In genomic region chr15:31327674-31328424, GRCh38 we compare ENCODE assay signal across 8 cellular contexts. TPM values are rescaled to one million over a fixed set of nuclear protein-coding genes. Genes with fewer than 3 reads are reported as not detected.
DNase-seq lines count a peak whose midpoint lies in the region; ATAC-seq and TF ChIP-seq lines count a peak whose summit lies in the region.

No MANE protein-coding gene starts in this region.

- WGBS in heart left ventricle, 4 donors = 0 to 1% (median 0%) methylated on average over 20 to 106 of the region's 107 CpGs
- WGBS in prostate gland = under 1% methylated on average over 59 of the region's 107 CpGs

- H3K4me3 ChIP-seq in RWPE2 (ENCODE audit: severe bottlenecking) (peak overlapping the region; percentile 62), heart left ventricle (peak overlapping the region; percentile 64 to 96 (median 83)), prostate gland (peak overlapping the region; percentile 90 to 96), vagina (peak overlapping the region; percentile 56 to 77)

- H3K36me3 ChIP-seq in RWPE2 (ENCODE audit: low read depth) (0 out of 2 replicates have a peak, but pooled peaks cover 5% of the 10 kb centered on the region), heart left ventricle (peaks cover 0 to 7% (median 0%) of the 10 kb centered on the region in 9 donors), prostate gland (no peaks in the 10 kb centered on the region), vagina (no peaks in the 10 kb centered on the region)

- no peaks in the 10 kb centered on the region for H3K9me3 Mint-ChIP-seq in activated naive CD4-positive, alpha-beta T cell treated with anti-CD3 and anti-CD28 coated beads, Interleukin-2, amount 50 U/mL, for 72 hours

- intact Hi-C loops in heart left ventricle (cut with DNase I) (loop anchor here in 9 of 10 donors (1.0 to 10.0 kb wide), 18 partner anchors 25 to 333 kb away; partner anchors contain the start of gene MTMR10 (in 1 of the 9)), prostate gland (cut with DNase I) (loop anchor here (5.0 to 10.0 kb wide), 4 partner anchors 39 to 423 kb away; partner anchors contain the start of gene FAN1), vagina (cut with DNase I) (loop anchor here (2.0 to 10.0 kb wide), 3 partner anchors 37 to 157 kb away; no protein-coding TSS in a partner anchor)

- TF ChIP-seq POLR2A in heart left ventricle (IDR thresholded peaks at IDR 0.05) (peak in 1 of 2 donors; percentile 16), prostate gland (IDR thresholded peaks at IDR 0.05) (peak; percentile 35), vagina (IDR thresholded peaks at IDR 0.05) (peak in 1 of 2 donors; percentile 61)

- peak overlapping the region; percentile 68 to 89 for H3K27ac Mint-ChIP-seq in activated naive CD4-positive, alpha-beta T cell treated with anti-CD3 and anti-CD28 coated beads, Interleukin-2, amount 50 U/mL, for 72 hours

- TF ChIP-seq CTCF in RWPE2 (IDR thresholded peaks at IDR 0.05; ENCODE audit: poor library complexity, severe bottlenecking) (no peak), heart left ventricle (IDR thresholded peaks at IDR 0.05) (peak in 4 of 12 donors; percentile 3 to 15 (median 14)), prostate gland (IDR thresholded peaks at IDR 0.05) (peak in 1 of 4 experiments; percentile 13), vagina (IDR thresholded peaks at IDR 0.05) (no peak)

- no peaks in the 10 kb centered on the region for H3K27me3 ChIP-seq in RWPE2 (ENCODE audit: insufficient read depth, poor library complexity, severe bottlenecking)
- H3K27me3 ChIP-seq in heart left ventricle = no peaks in the 10 kb centered on the region
- H3K27me3 ChIP-seq in prostate gland (replicated peaks; ENCODE audit: insufficient read depth) = no peaks in the 10 kb centered on the region
- no peaks in the 10 kb centered on the region for H3K27me3 ChIP-seq in vagina

- ATAC-seq in HG02642 (IDR thresholded peaks at IDR 0.05; ENCODE audit: poor library complexity, unreplicated experiment) = peak; percentile 13
- ATAC-seq in RWPE2 (ENCODE audit: low read depth) = no peak
- peak; percentile 2 to 9 for ATAC-seq in activated naive CD4-positive, alpha-beta T cell treated with anti-CD3 and anti-CD28 coated beads, Interleukin-2, amount 50 U/mL, for 72 hours
- peak in 3 of 4 donors; percentile 1 to 4 (median 2) for ATAC-seq in heart left ventricle
- no peak for ATAC-seq in HG02571 (IDR thresholded peaks at IDR 0.05; ENCODE audit: unreplicated experiment)

- H3K9me3 ChIP-seq in RWPE2 (ENCODE audit: severe bottlenecking) (no peaks in the 10 kb centered on the region), heart left ventricle (no peaks in the 10 kb centered on the region), prostate gland (no peaks in the 10 kb centered on the region), vagina (no peaks in the 10 kb centered on the region)

- H3K4me1 ChIP-seq in RWPE2 (ENCODE audit: insufficient read depth, poor library complexity, severe bottlenecking) (no peaks in the 10 kb centered on the region), heart left ventricle (peaks cover 0 to 66% (median 54%) of the 10 kb centered on the region in 12 donors), prostate gland (replicated peaks) (peaks cover 7% of the 10 kb centered on the region), vagina (peaks cover 55% of the 10 kb centered on the region)

- H3K27ac ChIP-seq in RWPE2 (ENCODE audit: poor library complexity, severe bottlenecking) (peak overlapping the region; percentile 82), heart left ventricle (peak overlapping the region; percentile 90 to 100 (median 100)), prostate gland (peak overlapping the region; percentile 97 to 99), vagina (peak overlapping the region; percentile 90)

- DNase-seq in COLO668 (lab: John Stamatoyannopoulos, UW; ENCODE audit: unreplicated experiment) = peak; percentile 77
- no peak for DNase-seq in RWPE2 (ENCODE audit: low spot score)
- DNase-seq in activated naive CD4-positive, alpha-beta T cell treated with anti-CD3 and anti-CD28 coated beads, Interleukin-2, amount 50 U/mL, for 72 hours (ENCODE audit: low spot score in 2 of 2) = peak; percentile 70 to 86
- peak; percentile 53 to 89 (median 79) for DNase-seq in heart left ventricle
- peak; percentile 54 for DNase-seq in prostate gland (ENCODE audit: low spot score)
- DNase-seq in vagina (ENCODE audit: extremely low spot score in 2 of 2) = no peak

- H3K36me3 Mint-ChIP-seq in activated naive CD4-positive, alpha-beta T cell treated with anti-CD3 and anti-CD28 coated beads, Interleukin-2, amount 50 U/mL, for 72 hours = peaks cover 18 to 24% of the 10 kb centered on the region in 2 donors

RNA-seq across cellular contexts. Expression of gene KLF13, which starts 1.2 kb away (rescaled TPM):
- total RNA-seq in activated naive CD4-positive, alpha-beta T cell treated with anti-CD3 and anti-CD28 coated beads, Interleukin-2, amount 50 U/mL, for 72 hours = 100 to 1,000 TPM; 124 to 161 TPM
- total RNA-seq in heart left ventricle (10 to 100 TPM; 37.5 to 65.9 (median 56.4) TPM), prostate gland (10 to 100 TPM; 16.6 to 56.5 TPM), vagina (30.9 TPM)
- polyA plus RNA-seq in heart left ventricle = 10 to 100 TPM; 22.4 to 74.0 TPM

Comparison
In these comparisons a context has a peak if more than half of its experiments do, and no peak if none do; other contexts are left out.
1. DNase-seq: peak in COLO668 (single experiment), activated naive CD4-positive, alpha-beta T cell treated with anti-CD3 and anti-CD28 coated beads, Interleukin-2, amount 50 U/mL, for 72 hours (2 of 2), heart left ventricle (5 of 5) and prostate gland (single experiment); none in RWPE2 (single experiment) and vagina (0 of 2).
2. ATAC-seq: peak in HG02642 (single experiment), activated naive CD4-positive, alpha-beta T cell treated with anti-CD3 and anti-CD28 coated beads, Interleukin-2, amount 50 U/mL, for 72 hours (2 of 2) and heart left ventricle (3 of 4); none in RWPE2 (single experiment) and HG02571 (single experiment).
3. Peak in every context shown above with its lines, with median percentiles within 50 percentile points of each other: H3K27ac ChIP-seq and H3K4me3 ChIP-seq.